In genomic region chr11:95542868-95543551, GRCh38 we compare ENCODE assay signal across 1 cellular context.
TF ChIP-seq lines count a peak whose summit lies in the region.

No MANE protein-coding gene starts in this region.

TF ChIP-seq in K562, 482 proteins besides CTCF, POLR2A, EP300 and RAD21 (continued from another document and continues in another):
- TF ChIP-seq ZBTB7A (IDR thresholded peaks at IDR 0.05; ENCODE audit: borderline replicate concordance, control insufficient read depth, low read depth, low read length) (no peak), NONO (IDR thresholded peaks at IDR 0.05; ENCODE audit: low read depth in 2 of 2, low read length in 1 of 2) (peak in 1 of 2 experiments; percentile 84; a peak in 2 of 4 replicates), SMARCB1 (IDR thresholded peaks at IDR 0.05; ENCODE audit: insufficient read length, low read depth) (no peak), ZNF274 (IDR thresholded peaks at IDR 0.05; ENCODE audit: borderline replicate concordance, low read depth, low read length) (peak; percentile 47; the same call in 1 of the 2 replicates), CEBPB (tag; IDR thresholded peaks at IDR 0.05) (no peak), NBN (IDR thresholded peaks at IDR 0.05; ENCODE audit: low read depth) (peak; percentile 84; the same call in 1 of the 2 replicates), PHF21A (IDR thresholded peaks at IDR 0.05; ENCODE audit: borderline replicate concordance, low read depth) (no peak), ZNF24 (IDR thresholded peaks at IDR 0.05) (peak; percentile 42; the same call in 1 of the 2 replicates), PHB2 (IDR thresholded peaks at IDR 0.05; ENCODE audit: low read depth) (peak; percentile 92), RBM39 (optimal IDR thresholded peaks at IDR 0.05; ENCODE audit: low read depth, low read length) (peak; percentile 33), E2F1 (CRISPR knock-in tag; IDR thresholded peaks at IDR 0.05) (no peak), ZNF121 (CRISPR knock-in tag; conservative IDR thresholded peaks at IDR 0.05) (no peak), SRSF7 (optimal IDR thresholded peaks at IDR 0.05; ENCODE audit: low read depth, low read length) (no peak), HBP1 (CRISPR knock-in tag; IDR thresholded peaks at IDR 0.05) (no peak), TAL1 (IDR thresholded peaks at IDR 0.05) (peak; percentile 99), SMARCA5 (IDR thresholded peaks at IDR 0.05) (no peak), ZNF584 (CRISPR knock-in tag; IDR thresholded peaks at IDR 0.05; ENCODE audit: low read depth) (peak; percentile 78; the same call in 1 of the 2 replicates), ETV6 (IDR thresholded peaks at IDR 0.05; ENCODE audit: borderline replicate concordance in 1 of 2, low read depth in 2 of 2, low read length in 1 of 2) (no peak), ETV6 (CRISPR knock-in tag; IDR thresholded peaks at IDR 0.05; ENCODE audit: borderline replicate concordance) (no peak), SMC3 (conservative IDR thresholded peaks at IDR 0.05; ENCODE audit: insufficient read depth, low read depth, low read length) (no peak), CEBPG (CRISPR knock-in tag; IDR thresholded peaks at IDR 0.05) (no peak), CEBPG (tag; conservative IDR thresholded peaks at IDR 0.05 in 1 of 2, IDR thresholded peaks at IDR 0.05 in 1 of 2) (no peak), KHSRP (IDR thresholded peaks at IDR 0.05) (peak; percentile 73; the same call in 1 of the 2 replicates), SREBF1 (IDR thresholded peaks at IDR 0.05; ENCODE audit: borderline replicate concordance, low read depth, low read length) (no peak), PTTG1 (tag; IDR thresholded peaks at IDR 0.05; ENCODE audit: low read depth) (no peak), TEAD4 (IDR thresholded peaks at IDR 0.05; ENCODE audit: low read length) (peak; percentile 98), TEAD4 (CRISPR knock-in tag; IDR thresholded peaks at IDR 0.05; ENCODE audit: borderline replicate concordance) (no peak), TARDBP (IDR thresholded peaks at IDR 0.05) (peak; percentile 92), AFF4 (CRISPR knock-in tag; IDR thresholded peaks at IDR 0.05) (no peak), CBX5 (IDR thresholded peaks at IDR 0.05; ENCODE audit: borderline replicate concordance, low read depth) (no peak), ZNF780A (CRISPR knock-in tag; IDR thresholded peaks at IDR 0.05) (no peak), COPS2 (conservative IDR thresholded peaks at IDR 0.05) (no peak), RB1 (IDR thresholded peaks at IDR 0.05; ENCODE audit: low read depth) (peak; percentile 54; the same call in 1 of the 2 replicates), ZNF12 (CRISPR knock-in tag; IDR thresholded peaks at IDR 0.05) (no peak), FOSL1 (tag; conservative IDR thresholded peaks at IDR 0.05) (peak; percentile 96), KDM1A (IDR thresholded peaks at IDR 0.05) (peak; percentile 53 to 74), SMAD2 (IDR thresholded peaks at IDR 0.05; ENCODE audit: low read depth, low read length) (no peak), MTA1 (IDR thresholded peaks at IDR 0.05; ENCODE audit: borderline replicate concordance) (peak; percentile 79; the same call in 1 of the 2 replicates), MCM3 (IDR thresholded peaks at IDR 0.05) (no peak), NELFE (IDR thresholded peaks at IDR 0.05; ENCODE audit: insufficient read depth, insufficient read length) (no peak), KDM2B (CRISPR knock-in tag; IDR thresholded peaks at IDR 0.05) (no peak), NFIX (CRISPR knock-in tag; IDR thresholded peaks at IDR 0.05; ENCODE audit: low read depth) (no peak), MIER1 (IDR thresholded peaks at IDR 0.05; ENCODE audit: low read depth) (no peak), ZFP30 (CRISPR knock-in tag; IDR thresholded peaks at IDR 0.05; ENCODE audit: borderline replicate concordance) (no peak), RBFOX2 (IDR thresholded peaks at IDR 0.05; ENCODE audit: low read depth, low read length) (no peak), XRCC4 (IDR thresholded peaks at IDR 0.05; ENCODE audit: extremely low read depth, insufficient read depth, insufficient read length) (no peak), SAP30 (IDR thresholded peaks at IDR 0.05; ENCODE audit: borderline replicate concordance, insufficient read depth, low read depth, low read length, poor library complexity, severe bottlenecking) (no peak)
- TF ChIP-seq, protein P1, sequence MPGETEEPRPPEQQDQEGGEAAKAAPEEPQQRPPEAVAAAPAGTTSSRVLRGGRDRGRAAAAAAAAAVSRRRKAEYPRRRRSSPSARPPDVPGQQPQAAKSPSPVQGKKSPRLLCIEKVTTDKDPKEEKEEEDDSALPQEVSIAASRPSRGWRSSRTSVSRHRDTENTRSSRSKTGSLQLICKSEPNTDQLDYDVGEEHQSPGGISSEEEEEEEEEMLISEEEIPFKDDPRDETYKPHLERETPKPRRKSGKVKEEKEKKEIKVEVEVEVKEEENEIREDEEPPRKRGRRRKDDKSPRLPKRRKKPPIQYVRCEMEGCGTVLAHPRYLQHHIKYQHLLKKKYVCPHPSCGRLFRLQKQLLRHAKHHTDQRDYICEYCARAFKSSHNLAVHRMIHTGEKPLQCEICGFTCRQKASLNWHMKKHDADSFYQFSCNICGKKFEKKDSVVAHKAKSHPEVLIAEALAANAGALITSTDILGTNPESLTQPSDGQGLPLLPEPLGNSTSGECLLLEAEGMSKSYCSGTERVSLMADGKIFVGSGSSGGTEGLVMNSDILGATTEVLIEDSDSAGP (CRISPR knock-in tag; IDR thresholded peaks at IDR 0.05): no peak
- TF ChIP-seq, protein P2, sequence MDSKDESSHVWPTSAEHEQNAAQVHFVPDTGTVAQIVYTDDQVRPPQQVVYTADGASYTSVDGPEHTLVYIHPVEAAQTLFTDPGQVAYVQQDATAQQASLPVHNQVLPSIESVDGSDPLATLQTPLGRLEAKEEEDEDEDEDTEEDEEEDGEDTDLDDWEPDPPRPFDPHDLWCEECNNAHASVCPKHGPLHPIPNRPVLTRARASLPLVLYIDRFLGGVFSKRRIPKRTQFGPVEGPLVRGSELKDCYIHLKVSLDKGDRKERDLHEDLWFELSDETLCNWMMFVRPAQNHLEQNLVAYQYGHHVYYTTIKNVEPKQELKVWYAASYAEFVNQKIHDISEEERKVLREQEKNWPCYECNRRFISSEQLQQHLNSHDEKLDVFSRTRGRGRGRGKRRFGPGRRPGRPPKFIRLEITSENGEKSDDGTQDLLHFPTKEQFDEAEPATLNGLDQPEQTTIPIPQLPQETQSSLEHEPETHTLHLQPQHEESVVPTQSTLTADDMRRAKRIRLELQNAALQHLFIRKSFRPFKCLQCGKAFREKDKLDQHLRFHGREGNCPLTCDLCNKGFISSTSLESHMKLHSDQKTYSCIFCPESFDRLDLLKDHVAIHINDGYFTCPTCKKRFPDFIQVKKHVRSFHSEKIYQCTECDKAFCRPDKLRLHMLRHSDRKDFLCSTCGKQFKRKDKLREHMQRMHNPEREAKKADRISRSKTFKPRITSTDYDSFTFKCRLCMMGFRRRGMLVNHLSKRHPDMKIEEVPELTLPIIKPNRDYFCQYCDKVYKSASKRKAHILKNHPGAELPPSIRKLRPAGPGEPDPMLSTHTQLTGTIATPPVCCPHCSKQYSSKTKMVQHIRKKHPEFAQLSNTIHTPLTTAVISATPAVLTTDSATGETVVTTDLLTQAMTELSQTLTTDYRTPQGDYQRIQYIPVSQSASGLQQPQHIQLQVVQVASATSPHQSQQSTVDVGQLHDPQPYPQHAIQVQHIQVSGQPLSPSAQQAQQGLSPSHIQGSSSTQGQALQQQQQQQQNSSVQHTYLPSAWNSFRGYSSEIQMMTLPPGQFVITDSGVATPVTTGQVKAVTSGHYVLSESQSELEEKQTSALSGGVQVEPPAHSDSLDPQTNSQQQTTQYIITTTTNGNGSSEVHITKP (IDR thresholded peaks at IDR 0.05; ENCODE audit: partially characterized antibody): peak; percentile 76
- TF ChIP-seq, protein P3, sequence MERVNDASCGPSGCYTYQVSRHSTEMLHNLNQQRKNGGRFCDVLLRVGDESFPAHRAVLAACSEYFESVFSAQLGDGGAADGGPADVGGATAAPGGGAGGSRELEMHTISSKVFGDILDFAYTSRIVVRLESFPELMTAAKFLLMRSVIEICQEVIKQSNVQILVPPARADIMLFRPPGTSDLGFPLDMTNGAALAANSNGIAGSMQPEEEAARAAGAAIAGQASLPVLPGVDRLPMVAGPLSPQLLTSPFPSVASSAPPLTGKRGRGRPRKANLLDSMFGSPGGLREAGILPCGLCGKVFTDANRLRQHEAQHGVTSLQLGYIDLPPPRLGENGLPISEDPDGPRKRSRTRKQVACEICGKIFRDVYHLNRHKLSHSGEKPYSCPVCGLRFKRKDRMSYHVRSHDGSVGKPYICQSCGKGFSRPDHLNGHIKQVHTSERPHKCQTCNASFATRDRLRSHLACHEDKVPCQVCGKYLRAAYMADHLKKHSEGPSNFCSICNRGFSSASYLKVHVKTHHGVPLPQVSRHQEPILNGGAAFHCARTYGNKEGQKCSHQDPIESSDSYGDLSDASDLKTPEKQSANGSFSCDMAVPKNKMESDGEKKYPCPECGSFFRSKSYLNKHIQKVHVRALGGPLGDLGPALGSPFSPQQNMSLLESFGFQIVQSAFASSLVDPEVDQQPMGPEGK (CRISPR knock-in tag; IDR thresholded peaks at IDR 0.05; ENCODE audit: borderline replicate concordance): 0 out of 2 replicates have a peak, but pooled peaks have one; percentile 66
- TF ChIP-seq, protein P4, sequence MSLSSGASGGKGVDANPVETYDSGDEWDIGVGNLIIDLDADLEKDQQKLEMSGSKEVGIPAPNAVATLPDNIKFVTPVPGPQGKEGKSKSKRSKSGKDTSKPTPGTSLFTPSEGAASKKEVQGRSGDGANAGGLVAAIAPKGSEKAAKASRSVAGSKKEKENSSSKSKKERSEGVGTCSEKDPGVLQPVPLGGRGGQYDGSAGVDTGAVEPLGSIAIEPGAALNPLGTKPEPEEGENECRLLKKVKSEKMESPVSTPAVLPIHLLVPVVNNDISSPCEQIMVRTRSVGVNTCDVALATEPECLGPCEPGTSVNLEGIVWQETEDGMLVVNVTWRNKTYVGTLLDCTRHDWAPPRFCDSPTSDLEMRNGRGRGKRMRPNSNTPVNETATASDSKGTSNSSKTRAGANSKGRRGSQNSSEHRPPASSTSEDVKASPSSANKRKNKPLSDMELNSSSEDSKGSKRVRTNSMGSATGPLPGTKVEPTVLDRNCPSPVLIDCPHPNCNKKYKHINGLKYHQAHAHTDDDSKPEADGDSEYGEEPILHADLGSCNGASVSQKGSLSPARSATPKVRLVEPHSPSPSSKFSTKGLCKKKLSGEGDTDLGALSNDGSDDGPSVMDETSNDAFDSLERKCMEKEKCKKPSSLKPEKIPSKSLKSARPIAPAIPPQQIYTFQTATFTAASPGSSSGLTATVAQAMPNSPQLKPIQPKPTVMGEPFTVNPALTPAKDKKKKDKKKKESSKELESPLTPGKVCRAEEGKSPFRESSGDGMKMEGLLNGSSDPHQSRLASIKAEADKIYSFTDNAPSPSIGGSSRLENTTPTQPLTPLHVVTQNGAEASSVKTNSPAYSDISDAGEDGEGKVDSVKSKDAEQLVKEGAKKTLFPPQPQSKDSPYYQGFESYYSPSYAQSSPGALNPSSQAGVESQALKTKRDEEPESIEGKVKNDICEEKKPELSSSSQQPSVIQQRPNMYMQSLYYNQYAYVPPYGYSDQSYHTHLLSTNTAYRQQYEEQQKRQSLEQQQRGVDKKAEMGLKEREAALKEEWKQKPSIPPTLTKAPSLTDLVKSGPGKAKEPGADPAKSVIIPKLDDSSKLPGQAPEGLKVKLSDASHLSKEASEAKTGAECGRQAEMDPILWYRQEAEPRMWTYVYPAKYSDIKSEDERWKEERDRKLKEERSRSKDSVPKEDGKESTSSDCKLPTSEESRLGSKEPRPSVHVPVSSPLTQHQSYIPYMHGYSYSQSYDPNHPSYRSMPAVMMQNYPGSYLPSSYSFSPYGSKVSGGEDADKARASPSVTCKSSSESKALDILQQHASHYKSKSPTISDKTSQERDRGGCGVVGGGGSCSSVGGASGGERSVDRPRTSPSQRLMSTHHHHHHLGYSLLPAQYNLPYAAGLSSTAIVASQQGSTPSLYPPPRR (CRISPR knock-in tag; IDR thresholded peaks at IDR 0.05; ENCODE audit: borderline replicate concordance): no peak; the same call in 1 of the 2 replicates
